ENCODE assay signal across 21 cellular contexts in the genomic region with DNA sequence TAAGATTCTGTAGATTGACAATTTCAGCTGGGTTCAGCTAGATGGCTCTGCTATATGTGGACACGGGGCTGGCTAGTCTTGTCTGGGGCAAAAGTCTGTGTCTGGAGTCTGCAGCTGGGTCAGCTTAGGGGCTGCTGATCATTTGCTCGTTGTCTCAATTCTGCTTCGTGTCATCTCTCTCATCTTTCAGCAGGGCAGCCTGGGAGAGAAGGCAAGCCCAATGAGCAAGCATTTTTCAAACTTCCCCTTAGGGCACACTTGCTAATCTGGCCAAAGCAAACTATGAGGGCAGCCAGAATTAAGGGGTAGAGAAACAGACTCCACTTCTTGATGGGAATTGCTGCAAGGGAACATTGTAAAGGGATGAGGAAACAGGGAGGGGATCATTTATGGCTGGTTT.
DNase-seq lines count a peak whose midpoint lies in the region; ATAC-seq, FAIRE-seq and TF ChIP-seq lines count a peak whose summit lies in the region.
"Had no signal": no experiment of that assay in that cellular context is flagged by ENCODE, and none has a peak within 500 bp of the region (broad histone marks: within the 10 kb centered on the region; RNA-seq: fewer than 3 reads in every experiment).

No MANE protein-coding gene starts in this region.

- H3K36me3 Mint-ChIP-seq in nephron progenitor cell (ENCODE audit: low read depth) = no peaks in the 10 kb centered on the region
- H3K36me3 Mint-ChIP-seq in naive thymus-derived CD4-positive, alpha-beta T cell = no peaks in the 10 kb centered on the region
- H3K36me3 Mint-ChIP-seq: activated naive CD4-positive, alpha-beta T cell treated with anti-CD3 and anti-CD28 coated beads, Interleukin-2, amount 10 ng/mL, durations not matched to agents 7 days and 5 days; naive thymus-derived CD8-positive, alpha-beta T cell had no signal

- no peak overlapping the region for H3K4me3 ChIP-seq in bronchial epithelial cell (ENCODE audit: low read depth, low read length)
- H3K4me3 ChIP-seq in naive thymus-derived CD4-positive, alpha-beta T cell (ENCODE audit: low read length) = no peak overlapping the region
- H3K4me3 ChIP-seq: gastrocnemius medialis, SK-N-MC had no signal

- POLR2A ChIA-PET in naive thymus-derived CD4-positive, alpha-beta T cell (lab: Charles Lee) = interaction anchor here (0.5 kb wide), 1 partner anchor 669 kb away, joined by 3 read pairs; no protein-coding TSS in a partner anchor

- peaks cover 3% of the 10 kb centered on the region for H3K27me3 Mint-ChIP-seq in nephron progenitor cell (ENCODE audit: low read depth, poor library complexity)
- H3K27me3 Mint-ChIP-seq in naive thymus-derived CD4-positive, alpha-beta T cell = peaks cover 0 to 6% (median 3%) of the 10 kb centered on the region in 5 donors
- H3K27me3 Mint-ChIP-seq: activated naive CD4-positive, alpha-beta T cell treated with anti-CD3 and anti-CD28 coated beads, Interleukin-2, amount 10 ng/mL, durations not matched to agents 7 days and 5 days; activated T-cell treated with anti-CD3 and anti-CD28 coated beads, Interleukin-2, amount 50 U/mL, for 24 hours; CD4-positive, alpha-beta T cell had no signal

- peak overlapping the region; percentile 26 for H3K27ac Mint-ChIP-seq in nephron progenitor cell
- no peak overlapping the region for H3K27ac Mint-ChIP-seq in naive thymus-derived CD4-positive, alpha-beta T cell
- H3K27ac Mint-ChIP-seq: activated CD8-positive, alpha-beta T cell treated with anti-CD3 and anti-CD28 coated beads, Interleukin-2, amount 10 ng/mL, durations not matched to agents 7 days and 5 days; activated naive CD4-positive, alpha-beta T cell treated with anti-CD3 and anti-CD28 coated beads, Interleukin-2, amount 10 ng/mL, durations not matched to agents 7 days and 5 days; activated T-cell treated with anti-CD3 and anti-CD28 coated beads, Interleukin-2, amount 50 U/mL, for 24 hours; CD4-positive, alpha-beta T cell; naive thymus-derived CD8-positive, alpha-beta T cell; T-helper 2 cell treated with Interferon-gamma antibody and Interleukin-4, amounts not matched to agents 5 μg/mL and 100 μg/mL, for 36 hours had no signal

- H3K36me3 ChIP-seq in bronchial epithelial cell (ENCODE audit: control insufficient read depth, insufficient read depth, low read length) = no peaks in the 10 kb centered on the region
- H3K36me3 ChIP-seq in naive thymus-derived CD4-positive, alpha-beta T cell (ENCODE audit: control insufficient read depth in 2 of 3, insufficient read depth in 3 of 3, low read length in 3 of 3) = no peaks in the 10 kb centered on the region
- H3K36me3 ChIP-seq: gastrocnemius medialis had no signal

- TF ChIP-seq CTCF in AG09319 (IDR thresholded peaks at IDR 0.05; ENCODE audit: low read depth, low read length) = no peak; the same call in 1 of the 2 replicates
- TF ChIP-seq CTCF in bronchial epithelial cell (IDR thresholded peaks at IDR 0.05; ENCODE audit: insufficient read depth, low read length, severe bottlenecking) = no peak
- TF ChIP-seq CTCF in nephron progenitor cell (IDR thresholded peaks at IDR 0.05) = no peak

- in situ Hi-C loops in ACHN (cut with HindIII; ENCODE audit: low pct_ligation_motif_present, low pct_unique_long_range_greater_than_20kb, low sequenced_read_pairs) = no loop called here

- peaks cover 9% of the 10 kb centered on the region for H3K4me1 Mint-ChIP-seq in nephron progenitor cell
- no peaks in the 10 kb centered on the region for H3K4me1 Mint-ChIP-seq in naive thymus-derived CD4-positive, alpha-beta T cell
- H3K4me1 Mint-ChIP-seq: activated naive CD4-positive, alpha-beta T cell treated with anti-CD3 and anti-CD28 coated beads, Interleukin-2, amount 10 ng/mL, durations not matched to agents 7 days and 5 days had no signal

- no peaks in the 10 kb centered on the region for H3K9me3 Mint-ChIP-seq in nephron progenitor cell
- peaks cover 0 to 6% (median 0%) of the 10 kb centered on the region in 11 donors for H3K9me3 Mint-ChIP-seq in naive thymus-derived CD4-positive, alpha-beta T cell
- H3K9me3 Mint-ChIP-seq: activated naive CD4-positive, alpha-beta T cell treated with anti-CD3 and anti-CD28 coated beads, Interleukin-2, amount 10 ng/mL, durations not matched to agents 7 days and 5 days; activated T-cell treated with anti-CD3 and anti-CD28 coated beads, Interleukin-2, amount 50 U/mL, for 24 hours; CD4-positive, alpha-beta T cell; T-helper 2 cell treated with Interferon-gamma antibody and Interleukin-4, amounts not matched to agents 5 μg/mL and 100 μg/mL, for 36 hours had no signal

- no peak for FAIRE-seq in bronchial epithelial cell (lab: Jason Lieb, UNC)
- FAIRE-seq: colon, endometrium, RCC 7860 had no signal

- intact Hi-C loops in naive thymus-derived CD4-positive, alpha-beta T cell (cut with micrococcal nuclease) = no loop called here

- H3K27me3 ChIP-seq in bronchial epithelial cell (ENCODE audit: control insufficient read depth, insufficient read depth, low read length) = no peaks in the 10 kb centered on the region
- H3K27me3 ChIP-seq in naive thymus-derived CD4-positive, alpha-beta T cell (ENCODE audit: control insufficient read depth in 2 of 2, insufficient read depth in 2 of 2, low read length in 2 of 2) = no peaks in the 10 kb centered on the region
- H3K27me3 ChIP-seq: gastrocnemius medialis had no signal

- ATAC-seq in naive thymus-derived CD4-positive, alpha-beta T cell = no peak
- no peak for ATAC-seq in GM18873 (IDR thresholded peaks at IDR 0.05; ENCODE audit: low FRiP score, unreplicated experiment)
- no peak for ATAC-seq in GM21423 (IDR thresholded peaks at IDR 0.05; ENCODE audit: unreplicated experiment)
- ATAC-seq: activated CD8-positive, alpha-beta T cell treated with anti-CD3 and anti-CD28 coated beads, Interleukin-2, amount 10 ng/mL, durations not matched to agents 7 days and 5 days; gastrocnemius medialis; naive thymus-derived CD8-positive, alpha-beta T cell had no signal

- DNase-seq in AG09319 (ENCODE audit: extremely low read depth, low read depth) = peak; percentile 25
- DNase-seq in M059J (ENCODE audit: low read depth) = peak; percentile 57
- peak; percentile 39 for DNase-seq in bronchial epithelial cell (ENCODE audit: low read depth)
- no peak for DNase-seq in nephron progenitor cell
- no peak for DNase-seq in naive thymus-derived CD4-positive, alpha-beta T cell
- no peak for DNase-seq in ACHN
- DNase-seq: activated CD8-positive, alpha-beta T cell treated with anti-CD3 and anti-CD28 coated beads, Interleukin-2, amount 10 ng/mL, durations not matched to agents 7 days and 5 days; activated naive CD4-positive, alpha-beta T cell treated with anti-CD3 and anti-CD28 coated beads, Interleukin-2, amount 10 ng/mL, durations not matched to agents 7 days and 5 days; activated T-cell treated with anti-CD3 and anti-CD28 coated beads, Interleukin-2, amount 50 U/mL, for 24 hours; CD4-positive, alpha-beta T cell; gastrocnemius medialis; naive thymus-derived CD8-positive, alpha-beta T cell; NCI-H1436 treated with DMSO at 0.1 percent for 48 hours; stimulated activated CD4-positive, alpha-beta T cell treated with anti-CD3 and anti-CD28 coated beads, Interleukin-4, amount 100 ng/mL, for 24 hours had no signal

- no peaks in the 10 kb centered on the region for H3K9me3 ChIP-seq in naive thymus-derived CD4-positive, alpha-beta T cell (ENCODE audit: control insufficient read depth in 2 of 3, low read length in 3 of 3)
- H3K9me3 ChIP-seq: gastrocnemius medialis had no signal

- CTCF ChIA-PET in naive thymus-derived CD4-positive, alpha-beta T cell (lab: Charles Lee) = no interaction called here

- no peak overlapping the region for H3K4me3 Mint-ChIP-seq in nephron progenitor cell
- H3K4me3 Mint-ChIP-seq in naive thymus-derived CD4-positive, alpha-beta T cell = no peak overlapping the region
- H3K4me3 Mint-ChIP-seq: activated CD8-positive, alpha-beta T cell treated with anti-CD3 and anti-CD28 coated beads, Interleukin-2, amount 10 ng/mL, durations not matched to agents 7 days and 5 days; activated naive CD4-positive, alpha-beta T cell treated with anti-CD3 and anti-CD28 coated beads, Interleukin-2, amount 10 ng/mL, durations not matched to agents 7 days and 5 days; activated T-cell treated with anti-CD3 and anti-CD28 coated beads, Interleukin-2, amount 50 U/mL, for 24 hours; CD4-positive, alpha-beta T cell; naive thymus-derived CD8-positive, alpha-beta T cell; T-helper 2 cell treated with Interferon-gamma antibody and Interleukin-4, amounts not matched to agents 5 μg/mL and 100 μg/mL, for 36 hours had no signal

- H3K4me1 ChIP-seq in naive thymus-derived CD4-positive, alpha-beta T cell (ENCODE audit: control insufficient read depth in 2 of 2, insufficient read depth in 2 of 2, low read length in 2 of 2) = no peaks in the 10 kb centered on the region
- H3K4me1 ChIP-seq: gastrocnemius medialis had no signal

- no peak overlapping the region for H3K27ac ChIP-seq in naive thymus-derived CD4-positive, alpha-beta T cell (ENCODE audit: low read depth, low read length)
- H3K27ac ChIP-seq: gastrocnemius medialis, SK-N-MC had no signal

Comparison
In these comparisons a context has a peak if more than half of its experiments do, and no peak if none do; other contexts are left out.
1. DNase-seq: peak in AG09319 (single experiment), M059J (single experiment) and bronchial epithelial cell (single experiment); none in nephron progenitor cell (single experiment), naive thymus-derived CD4-positive, alpha-beta T cell (0 of 9) and ACHN (single experiment).